ENCODE assay signal across 9 cellular contexts in genomic region chr12:69475237-69475984, GRCh38. TPM values are rescaled to one million over a fixed set of nuclear protein-coding genes. Genes with fewer than 3 reads are reported as not detected.
DNase-seq lines count a peak whose midpoint lies in the region; ATAC-seq and TF ChIP-seq lines count a peak whose summit lies in the region.
"Had no signal": no experiment of that assay in that cellular context is flagged by ENCODE, and none has a peak within 500 bp of the region (broad histone marks: within the 10 kb centered on the region; RNA-seq: fewer than 3 reads in every experiment).

No MANE protein-coding gene starts in this region.

- no peak for DNase-seq in coronary artery (ENCODE audit: low spot score)
- no peak for DNase-seq in right lobe of liver
- DNase-seq in superior temporal gyrus (ENCODE audit: extremely low spot score): peak; percentile 51
- DNase-seq: immature natural killer cell had no signal

- WGBS in right lobe of liver (ENCODE audit: insufficient coverage, low coverage, low lambda C conversion rate, missing lambda C conversion rate): 27% methylated on average over 7 of the region's 7 CpGs

- ATAC-seq in right lobe of liver (peak; percentile 43 to 68 (median 52)), GM21515 (IDR thresholded peaks at IDR 0.05; ENCODE audit: unreplicated experiment) (no peak), GM18907 (IDR thresholded peaks at IDR 0.05; ENCODE audit: unreplicated experiment) (no peak), HG03565 (IDR thresholded peaks at IDR 0.05; ENCODE audit: unreplicated experiment) (no peak), HG02884 (IDR thresholded peaks at IDR 0.05; ENCODE audit: unreplicated experiment) (no peak)

- H3K9ac ChIP-seq in HUES48 (ENCODE audit: low read depth, low read length): no peak overlapping the region

- H3K36me3 ChIP-seq in HUES48 (ENCODE audit: control insufficient read depth, insufficient read depth, low read length) (no peaks in the 10 kb centered on the region), right lobe of liver (no peaks in the 10 kb centered on the region)

- H3K27me3 ChIP-seq in HUES48 (ENCODE audit: control insufficient read depth, insufficient read depth, low read length) (no peaks in the 10 kb centered on the region), right lobe of liver (no peaks in the 10 kb centered on the region)

- H3K27ac ChIP-seq in HUES48 (ENCODE audit: low read depth, low read length) (peak overlapping the region; percentile 46), coronary artery (peak overlapping the region; percentile 72 to 74), right lobe of liver (peak overlapping the region in 2 of 3 donors; percentile 66 to 68)

- H3K9me3 ChIP-seq in HUES48 (ENCODE audit: control insufficient read depth, insufficient read depth, low read length) (no peaks in the 10 kb centered on the region), right lobe of liver (no peaks in the 10 kb centered on the region)

- TF ChIP-seq CTCF in coronary artery (IDR thresholded peaks at IDR 0.05) (no peak), right lobe of liver (IDR thresholded peaks at IDR 0.05) (no peak)

- TF ChIP-seq POLR2A in right lobe of liver (IDR thresholded peaks at IDR 0.05): no peak

- intact Hi-C loops in right lobe of liver (cut with DNase I): no loop called here

- H3K4me3 ChIP-seq in HUES48 (ENCODE audit: low read depth, low read length): no peak overlapping the region
- peak overlapping the region; percentile 47 for H3K4me3 ChIP-seq in coronary artery
- peak overlapping the region in 1 of 3 donors; percentile 2 for H3K4me3 ChIP-seq in right lobe of liver

- H3K4me1 ChIP-seq in HUES48 (ENCODE audit: control insufficient read depth, insufficient read depth, low read length): peaks cover 37% of the 10 kb centered on the region
- H3K4me1 ChIP-seq in right lobe of liver: peaks cover 0 to 52% (median 14%) of the 10 kb centered on the region in 4 donors

RNA-seq across cellular contexts. Expression of gene FRS2, which starts 5.2 kb away (rescaled TPM):
- total RNA-seq in right lobe of liver: 10 to 100 TPM; 13.8 to 27.8 (median 15.8) TPM

Comparison
In these comparisons a context has a peak if more than half of its experiments do, and no peak if none do; other contexts are left out.
1. ATAC-seq: peak in right lobe of liver (4 of 4); none in GM21515 (single experiment), GM18907 (single experiment), HG03565 (single experiment) and HG02884 (single experiment).
2. Peak in every context shown above with its lines, with median percentiles within 50 percentile points of each other: H3K27ac ChIP-seq.